In genomic region chr19:43503501-43504425, GRCh38 we compare ENCODE assay signal across 8 cellular contexts. TPM values are rescaled to one million over a fixed set of nuclear protein-coding genes. Genes with fewer than 3 reads are reported as not detected.
A peak's percentile ranks its signal among the peaks of the same experiment; 100 is the strongest.
DNase-seq lines count a peak whose midpoint lies in the region; TF ChIP-seq lines count a peak whose summit lies in the region.

No MANE protein-coding gene starts in this region.

- no peaks in the 10 kb centered on the region for H3K36me3 ChIP-seq in cardiac muscle cell
- H3K36me3 ChIP-seq in trophoblast cell (ENCODE audit: control insufficient read depth in 1 of 2, insufficient read depth in 2 of 2, low read length in 2 of 2) = peaks cover 8 to 9% of the 10 kb centered on the region in 2 experiments
- peaks cover 0 to 8% (median 4%) of the 10 kb centered on the region in 4 donors for H3K36me3 ChIP-seq in transverse colon

- H4K91ac ChIP-seq in trophoblast cell (ENCODE audit: low read depth, low read length) = peak overlapping the region; percentile 84

- peak overlapping the region; percentile 87 for H4K8ac ChIP-seq in trophoblast cell (ENCODE audit: low read depth, low read length)

- H2BK5ac ChIP-seq in trophoblast cell (ENCODE audit: low read depth, low read length, poor library complexity) = peak overlapping the region; percentile 81

- peak overlapping the region; percentile 84 for H3K4me3 ChIP-seq in GM08714 (ENCODE audit: low read length)
- H3K4me3 ChIP-seq in NB4 (ENCODE audit: low read depth, low read length) = peak overlapping the region; percentile 25
- peak overlapping the region; percentile 53 for H3K4me3 ChIP-seq in cardiac muscle cell
- H3K4me3 ChIP-seq in trophoblast cell (ENCODE audit: low read depth, low read length) = peak overlapping the region; percentile 67
- peak overlapping the region; percentile 52 to 85 (median 74) for H3K4me3 ChIP-seq in transverse colon

- TF ChIP-seq EP300 in transverse colon (IDR thresholded peaks at IDR 0.05; ENCODE audit: low read depth) = no peak

- WGBS in trophoblast cell (ENCODE audit: extremely low coverage, insufficient coverage, insufficient read length) = no CpG with 5 or more reads among the region's 64 CpGs
- WGBS in transverse colon (ENCODE audit: low coverage in 1 of 2), 2 donors = 1 to 12% methylated on average over 5 to 51 of the region's 64 CpGs

- no peak for TF ChIP-seq POLR2A in NB4 (IDR thresholded peaks at IDR 0.05; ENCODE audit: extremely low read depth, insufficient read length)
- peak; percentile 19 for TF ChIP-seq POLR2A in transverse colon (IDR thresholded peaks at IDR 0.05)

- H3K79me1 ChIP-seq in trophoblast cell (ENCODE audit: low read length) = peaks cover 12% of the 10 kb centered on the region

- no peaks in the 10 kb centered on the region for H3K27me3 ChIP-seq in cardiac muscle cell
- H3K27me3 ChIP-seq in trophoblast cell (ENCODE audit: insufficient read depth, low read length) = no peaks in the 10 kb centered on the region
- H3K27me3 ChIP-seq in transverse colon = no peaks in the 10 kb centered on the region

- H3K27me3 Mint-ChIP-seq in HFFc6 (ENCODE audit: insufficient read depth) = peaks cover 1% of the 10 kb centered on the region; the same call in 1 of the 2 replicates
- no peaks in the 10 kb centered on the region for H3K27me3 Mint-ChIP-seq in activated naive CD8-positive, alpha-beta T cell treated with anti-CD3 and anti-CD28 coated beads for 36 hours

- peaks cover 30% of the 10 kb centered on the region for H3K4me1 Mint-ChIP-seq in HFFc6 (ENCODE audit: low read depth)
- H3K4me1 Mint-ChIP-seq in activated naive CD8-positive, alpha-beta T cell treated with anti-CD3 and anti-CD28 coated beads for 36 hours = peaks cover 22% of the 10 kb centered on the region

- in situ Hi-C loops in transverse colon (cut with MboI; ENCODE audit: low pct_ligation_motif_present in 1 of 4, low pct_unique_long_range_greater_than_20kb in 1 of 4, low sequenced_read_pairs in 3 of 4) = no loop called here

- intact Hi-C loops in transverse colon (cut with DNase I; ENCODE audit: low total_unique reads) = loop anchor here (2.0 kb wide), 1 partner anchor 29 kb away; no protein-coding TSS in a partner anchor

- peak; percentile 70 for DNase-seq in HFFc6
- peak; percentile 73 for DNase-seq in NB4 (ENCODE audit: low read depth)
- peak; percentile 67 for DNase-seq in SKM-1 (lab: John Stamatoyannopoulos, UW; ENCODE audit: unreplicated experiment)
- peak; percentile 96 for DNase-seq in activated naive CD8-positive, alpha-beta T cell treated with anti-CD3 and anti-CD28 coated beads for 36 hours
- peak; percentile 89 to 98 for DNase-seq in cardiac muscle cell (ENCODE audit: low read depth in 1 of 2, low spot score in 1 of 2)
- peak; percentile 90 to 96 for DNase-seq in trophoblast cell
- peak; percentile 98 for DNase-seq in transverse colon

- peak overlapping the region; percentile 87 for H3K14ac ChIP-seq in trophoblast cell (ENCODE audit: low read length)

- H3K4me3 Mint-ChIP-seq in HFFc6 = peak overlapping the region; percentile 89
- peak overlapping the region; percentile 94 for H3K4me3 Mint-ChIP-seq in activated naive CD8-positive, alpha-beta T cell treated with anti-CD3 and anti-CD28 coated beads for 36 hours

- no peaks in the 10 kb centered on the region for H3K9me3 ChIP-seq in cardiac muscle cell (ENCODE audit: low read depth)
- H3K9me3 ChIP-seq in trophoblast cell (ENCODE audit: insufficient read depth, low read depth, low read length) = no peaks in the 10 kb centered on the region
- H3K9me3 ChIP-seq in transverse colon = no peaks in the 10 kb centered on the region

- H3K9ac ChIP-seq in trophoblast cell (ENCODE audit: low read length) = no peak overlapping the region

- no peak overlapping the region for H2AK5ac ChIP-seq in trophoblast cell (ENCODE audit: low read length)

- peaks cover 26% of the 10 kb centered on the region for H3K36me3 Mint-ChIP-seq in HFFc6 (ENCODE audit: low read depth)
- peaks cover 12% of the 10 kb centered on the region for H3K36me3 Mint-ChIP-seq in activated naive CD8-positive, alpha-beta T cell treated with anti-CD3 and anti-CD28 coated beads for 36 hours

- peak overlapping the region; percentile 85 for H2BK12ac ChIP-seq in trophoblast cell (ENCODE audit: low read length)

- peak overlapping the region; percentile 89 for H4K12ac ChIP-seq in trophoblast cell (ENCODE audit: low read depth, low read length)

- peak overlapping the region; percentile 93 for H2AFZ ChIP-seq in trophoblast cell (ENCODE audit: insufficient read depth, low read length, poor library complexity)

- no peaks in the 10 kb centered on the region for H3K9me3 Mint-ChIP-seq in HFFc6
- no peaks in the 10 kb centered on the region for H3K9me3 Mint-ChIP-seq in activated naive CD8-positive, alpha-beta T cell treated with anti-CD3 and anti-CD28 coated beads for 36 hours

- no peak overlapping the region for H3K23ac ChIP-seq in trophoblast cell (ENCODE audit: low read length)

- peak overlapping the region; percentile 71 for H3K4ac ChIP-seq in trophoblast cell (ENCODE audit: low read depth, low read length)

- H3K18ac ChIP-seq in trophoblast cell (ENCODE audit: low read length) = peak overlapping the region; percentile 89

- H3K27ac ChIP-seq in cardiac muscle cell = peak overlapping the region; percentile 74
- H3K27ac ChIP-seq in trophoblast cell (ENCODE audit: low read depth, low read length) = peak overlapping the region; percentile 36
- peak overlapping the region; percentile 85 to 93 (median 90) for H3K27ac ChIP-seq in transverse colon

- peak overlapping the region; percentile 96 for H3K4me2 ChIP-seq in trophoblast cell (ENCODE audit: low read length)

- H3K79me2 ChIP-seq in trophoblast cell (ENCODE audit: control insufficient read depth, insufficient read depth, low read length, poor library complexity) = peaks cover 5% of the 10 kb centered on the region

- H3K4me1 ChIP-seq in cardiac muscle cell (ENCODE audit: low read depth) (no peaks in the 10 kb centered on the region), trophoblast cell (ENCODE audit: control insufficient read depth in 1 of 2, insufficient read depth in 2 of 2, low read length in 2 of 2) (peaks cover 10% of the 10 kb centered on the region in 2 experiments), transverse colon (peaks cover 9 to 28% (median 17%) of the 10 kb centered on the region in 4 donors)

- TF ChIP-seq CTCF in HFFc6 (IDR thresholded peaks at IDR 0.05) (no peak; the same call in 1 of the 2 replicates), NB4 (IDR thresholded peaks at IDR 0.05; ENCODE audit: low read depth, low read length) (no peak), cardiac muscle cell (IDR thresholded peaks at IDR 0.05; ENCODE audit: low read depth, low read length) (no peak), transverse colon (IDR thresholded peaks at IDR 0.05) (no peak)

- peak overlapping the region; percentile 73 for H3K27ac Mint-ChIP-seq in HFFc6
- peak overlapping the region; percentile 95 for H3K27ac Mint-ChIP-seq in activated naive CD8-positive, alpha-beta T cell treated with anti-CD3 and anti-CD28 coated beads for 36 hours

- H2BK120ac ChIP-seq in trophoblast cell (ENCODE audit: insufficient read depth, low read length, poor library complexity) = peak overlapping the region; percentile 84

RNA-seq across cellular contexts. Expression of gene PHLDB3, which starts 0.8 kb away (rescaled TPM):
- total RNA-seq in HFFc6 (2021; fragmentation: NEBNext Ultra II Directional; extraction: Animal tissue kit (Norgen Biotek cat#: 25700)) = 10 to 100 TPM in 4 of 6 experiments, 1 to 10 TPM in 2; 7.5 to 12.5 (median 11.7) TPM
- total RNA-seq in activated naive CD8-positive, alpha-beta T cell treated with anti-CD3 and anti-CD28 coated beads for 36 hours = 10 to 100 TPM; 12.7 to 13.1 TPM
- total RNA-seq in cardiac muscle cell = 19.0 and 45.9 TPM in 2 replicates
- 11.2 and 20.0 TPM in 2 replicates for polyA plus RNA-seq in cardiac muscle cell
- 81.5 and 87.5 TPM in 2 replicates for polyA plus RNA-seq in trophoblast cell (2013)
- 10 to 100 TPM; 10.2 to 28.7 (median 16.5) TPM for total RNA-seq in transverse colon

RNA-seq across cellular contexts. Expression of gene ETHE1, which starts 23.2 kb away (rescaled TPM):
- total RNA-seq in HFFc6 (2021; fragmentation: NEBNext Ultra II Directional; extraction: Animal tissue kit (Norgen Biotek cat#: 25700)) = 100 to 1,000 TPM in 4 of 6 experiments, 10 to 100 TPM in 2; 81.3 to 125 (median 107) TPM
- 10 to 100 TPM; 41.5 to 44.8 TPM for total RNA-seq in activated naive CD8-positive, alpha-beta T cell treated with anti-CD3 and anti-CD28 coated beads for 36 hours
- total RNA-seq in cardiac muscle cell = 35.0 and 46.5 TPM in 2 replicates
- polyA plus RNA-seq in cardiac muscle cell = 31.6 and 41.7 TPM in 2 replicates
- 32.0 and 34.3 TPM in 2 replicates for polyA plus RNA-seq in trophoblast cell (2013)
- 100 to 1,000 TPM; 438 to 667 (median 458) TPM for total RNA-seq in transverse colon

RNA-seq across cellular contexts. Expression of gene ZNF575, which starts 29.2 kb away (rescaled TPM):
- 1 to 10 TPM; 1.6 to 2.9 (median 2.3) TPM for total RNA-seq in HFFc6 (2021; fragmentation: NEBNext Ultra II Directional; extraction: Animal tissue kit (Norgen Biotek cat#: 25700))
- 1 to 10 TPM; 2.0 to 2.2 TPM for total RNA-seq in activated naive CD8-positive, alpha-beta T cell treated with anti-CD3 and anti-CD28 coated beads for 36 hours
- total RNA-seq in cardiac muscle cell = 1.8 TPM in 1 of 2 replicates, not detected in the other
- 0.72 and 3.3 TPM in 2 replicates for polyA plus RNA-seq in cardiac muscle cell
- 0.51 and 0.57 TPM in 2 replicates for polyA plus RNA-seq in trophoblast cell (2013)
- 1 to 10 TPM in 2 of 4 donors, under 1 TPM in 1, not detected in 1; 0.20 to 1.9 (median 1.8) TPM for total RNA-seq in transverse colon

RNA-seq across cellular contexts. Expression of gene LYPD3, which starts 38.4 kb away (rescaled TPM):
- under 1 TPM; 0.17 to 0.35 (median 0.22) TPM for total RNA-seq in HFFc6 (2021; fragmentation: NEBNext Ultra II Directional; extraction: Animal tissue kit (Norgen Biotek cat#: 25700))
- 1 to 10 TPM; 5.2 to 5.3 TPM for total RNA-seq in activated naive CD8-positive, alpha-beta T cell treated with anti-CD3 and anti-CD28 coated beads for 36 hours
- total RNA-seq in cardiac muscle cell (0.67 and 3.2 TPM in 2 replicates), transverse colon (1 to 10 TPM in 1 of 4 donors, not detected in 3; 2.2 TPM)
- polyA plus RNA-seq in cardiac muscle cell = 0.73 and 3.5 TPM in 2 replicates
- polyA plus RNA-seq in trophoblast cell (2013) = 44.9 and 48.1 TPM in 2 replicates

Comparison
In these comparisons a context has a peak if more than half of its experiments do, and no peak if none do; other contexts are left out.
1. Peak in every context shown above with its lines: DNase-seq, H3K4me3 ChIP-seq and H3K27ac ChIP-seq.
2. H3K4me3 ChIP-seq: peak in every context shown above with its lines; median percentile 84 in GM08714; 74 in transverse colon; 67 in trophoblast cell; 53 in cardiac muscle cell; 25 in NB4.
3. H3K27ac ChIP-seq: peak in every context shown above with its lines; median percentile 90 in transverse colon; 74 in cardiac muscle cell; 36 in trophoblast cell.